ENCODE assay signal across 1 cellular context in genomic region chr19:3042545-3043267, GRCh38.
TF ChIP-seq lines count a peak whose summit lies in the region.

No MANE protein-coding gene starts in this region.

TF ChIP-seq in IMR-90, 13 proteins besides CTCF, POLR2A, EP300 and RAD21 (continued from another document):
- TF ChIP-seq ELK1 (IDR thresholded peaks at IDR 0.05; ENCODE audit: borderline replicate concordance, low read depth, low read length) (no peak), USF2 (IDR thresholded peaks at IDR 0.05; ENCODE audit: low read depth, low read length) (no peak), MXI1 (IDR thresholded peaks at IDR 0.05; ENCODE audit: borderline replicate concordance, low read depth, low read length) (no peak), SMC3 (IDR thresholded peaks at IDR 0.05; ENCODE audit: low read depth, low read length) (no peak), CEBPB (IDR thresholded peaks at IDR 0.05; ENCODE audit: low read depth, low read length) (no peak), MAFK (IDR thresholded peaks at IDR 0.05; ENCODE audit: low read depth, low read length) (no peak)
TF ChIP-seq in IMR-90: peak in this region for 0.
